In the genomic region with DNA sequence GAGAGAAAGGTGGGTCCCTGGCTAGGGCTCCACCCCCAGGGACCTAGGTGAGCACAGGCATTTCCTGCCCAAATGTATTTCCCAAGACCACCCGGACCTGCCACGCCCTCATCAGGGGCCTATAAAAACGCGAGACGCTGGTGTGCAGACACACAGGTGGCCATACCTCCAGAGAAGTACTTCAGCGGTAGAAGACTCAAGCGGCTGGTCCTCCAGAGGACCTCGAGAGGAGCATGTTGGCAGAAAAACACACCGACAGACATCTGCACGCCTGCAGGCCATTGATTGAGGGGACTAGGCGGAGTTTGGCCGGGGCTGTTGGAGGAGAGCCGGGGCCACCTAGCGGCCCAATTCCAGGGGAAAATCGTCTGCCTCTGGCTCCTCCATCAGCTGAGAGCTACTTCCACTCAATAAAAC, we compare ENCODE assay signal across 15 cellular contexts.
DNase-seq lines count a peak whose midpoint lies in the region; FAIRE-seq and TF ChIP-seq lines count a peak whose summit lies in the region.
"Had no signal": no experiment of that assay in that cellular context is flagged by ENCODE, and none has a peak within 500 bp of the region (broad histone marks: within the 10 kb centered on the region; RNA-seq: fewer than 3 reads in every experiment).

No MANE protein-coding gene starts in this region.

- H3K4me3 ChIP-seq in HAP-1 (no peak overlapping the region), iPS-15b (ENCODE audit: low read depth, low read length) (peak overlapping the region; percentile 56), tibial nerve (no peak overlapping the region), ovary (no peak overlapping the region)
- H3K4me3 ChIP-seq: mucosa of descending colon had no signal

- TF ChIP-seq POLR2A in tibial nerve (IDR thresholded peaks at IDR 0.05) (no peak), ovary (IDR thresholded peaks at IDR 0.05) (no peak)

- no peak for FAIRE-seq in RCC 7860 (lab: Jason Lieb, UNC)

- no peak for TF ChIP-seq EP300 in tibial nerve (IDR thresholded peaks at IDR 0.05)
- no peak for TF ChIP-seq EP300 in ovary (IDR thresholded peaks at IDR 0.05)

- H3K27me3 ChIP-seq in HAP-1 (ENCODE audit: low read depth) = no peaks in the 10 kb centered on the region
- no peaks in the 10 kb centered on the region for H3K27me3 ChIP-seq in iPS-15b (ENCODE audit: control insufficient read depth, insufficient read depth, low read length)
- H3K27me3 ChIP-seq in tibial nerve = no peaks in the 10 kb centered on the region
- H3K27me3 ChIP-seq in ovary = no peaks in the 10 kb centered on the region

- no peak overlapping the region for H3K9ac ChIP-seq in iPS-15b (ENCODE audit: low read depth, low read length)

- intact Hi-C loops in ovary (cut with DNase I) = no loop called here

- TF ChIP-seq CTCF in C4-2B (conservative IDR thresholded peaks at IDR 0.05) (peak; percentile 78), tibial nerve (IDR thresholded peaks at IDR 0.05) (no peak), ovary (IDR thresholded peaks at IDR 0.05) (no peak)

- no peaks in the 10 kb centered on the region for H3K4me1 ChIP-seq in HAP-1
- peaks cover 2% of the 10 kb centered on the region for H3K4me1 ChIP-seq in iPS-15b (ENCODE audit: control insufficient read depth, insufficient read depth, low read length)
- H3K4me1 ChIP-seq in tibial nerve = no peaks in the 10 kb centered on the region
- no peaks in the 10 kb centered on the region for H3K4me1 ChIP-seq in ovary (ENCODE audit: insufficient read depth)

- DNase-seq in HAP-1 (ENCODE audit: low spot score in 2 of 2) = peak; percentile 20 to 68
- peak; percentile 5 for DNase-seq in RCC 7860 (ENCODE audit: low spot score)
- no peak for DNase-seq in tibial nerve (ENCODE audit: low spot score in 2 of 2)
- DNase-seq in stimulated activated CD4-positive, alpha-beta T cell treated with anti-CD3 and anti-CD28 coated beads, Interleukin-12 subunit alpha, Interleukin-12 subunit beta, amount 100 ng/mL, for 4 hours = no peak
- no peak for DNase-seq in ovary
- DNase-seq in stimulated activated CD8-positive, alpha-beta memory T cell treated with anti-CD3 and anti-CD28 coated beads, Interleukin-4, amount 100 ng/mL, for 48 hours = no peak
- DNase-seq: activated CD8-positive, alpha-beta memory T cell treated with anti-CD3 and anti-CD28 coated beads, Interleukin-2, amount 10 ng/mL, durations not matched to agents 7 days and 5 days; activated naive CD8-positive, alpha-beta T cell treated with anti-CD3 and anti-CD28 coated beads for 36 hours; GOT3; immature natural killer cell; NCI-H187 treated with DMSO at 0.1 percent for 48 hours; T-helper 9 cell had no signal

- no peak overlapping the region for H3K27ac ChIP-seq in C4-2B
- no peak overlapping the region for H3K27ac ChIP-seq in tibial nerve
- H3K27ac ChIP-seq in ovary = no peak overlapping the region

- no peaks in the 10 kb centered on the region for H3K9me3 ChIP-seq in HAP-1
- no peaks in the 10 kb centered on the region for H3K9me3 ChIP-seq in iPS-15b (ENCODE audit: control insufficient read depth, insufficient read depth, low read length)
- no peaks in the 10 kb centered on the region for H3K9me3 ChIP-seq in tibial nerve
- H3K9me3 ChIP-seq in ovary = no peaks in the 10 kb centered on the region
- H3K9me3 ChIP-seq: mucosa of descending colon had no signal

- 85 to 89% methylated on average over 15 of the region's 15 CpGs for whole genome bisulfite sequencing in tibial nerve, 2 donors
- WGBS in ovary, 3 donors = 86 to 90% (median 89%) methylated on average over 15 of the region's 15 CpGs

- in situ Hi-C loops in HAP-1 (cut with MboI; ENCODE audit: low sequenced_read_pairs) = no loop called here

- H3K36me3 ChIP-seq in HAP-1 (replicated peaks) = no peaks in the 10 kb centered on the region
- H3K36me3 ChIP-seq in iPS-15b (ENCODE audit: control insufficient read depth, insufficient read depth, low read length) = no peaks in the 10 kb centered on the region
- H3K36me3 ChIP-seq in tibial nerve = no peaks in the 10 kb centered on the region
- no peaks in the 10 kb centered on the region for H3K36me3 ChIP-seq in ovary

Comparison
In these comparisons a context has a peak if more than half of its experiments do, and no peak if none do; other contexts are left out.
1. DNase-seq: peak in HAP-1 (2 of 2) and RCC 7860 (single experiment); none in tibial nerve (0 of 2), stimulated activated CD4-positive, alpha-beta T cell treated with anti-CD3 and anti-CD28 coated beads, Interleukin-12 subunit alpha, Interleukin-12 subunit beta, amount 100 ng/mL, for 4 hours (single experiment), ovary (0 of 5) and stimulated activated CD8-positive, alpha-beta memory T cell treated with anti-CD3 and anti-CD28 coated beads, Interleukin-4, amount 100 ng/mL, for 48 hours (single experiment).